ENCODE assay signal across 18 cellular contexts in the genomic region with DNA sequence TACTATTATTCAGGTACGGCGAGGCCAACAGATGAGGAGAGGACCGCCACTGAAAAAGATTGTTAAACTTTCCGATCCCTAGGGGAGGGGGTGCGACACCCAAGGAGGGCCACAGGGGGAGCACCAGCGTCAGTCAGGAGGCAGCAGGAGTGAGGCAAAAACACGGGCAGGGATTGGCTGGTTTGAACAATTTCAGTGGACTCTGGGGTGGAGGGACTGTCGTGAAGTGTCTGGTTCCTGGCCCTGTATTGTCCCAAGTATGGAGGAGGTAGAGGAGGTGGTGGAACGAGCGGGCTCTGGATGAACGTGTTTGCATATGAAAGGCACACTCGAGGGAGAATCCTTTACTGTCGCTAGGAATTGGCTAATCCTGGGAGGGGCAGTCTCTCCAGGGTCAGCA. TPM values are rescaled to one million over a fixed set of nuclear protein-coding genes. Genes with fewer than 3 reads are reported as not detected.
DNase-seq lines count a peak whose midpoint lies in the region; ATAC-seq, FAIRE-seq and TF ChIP-seq lines count a peak whose summit lies in the region.
"Had no signal": no experiment of that assay in that cellular context is flagged by ENCODE, and none has a peak within 500 bp of the region (broad histone marks: within the 10 kb centered on the region; RNA-seq: fewer than 3 reads in every experiment).

No MANE protein-coding gene starts in this region.

- H3K4me2 ChIP-seq in HepG2 (ENCODE audit: low read depth, low read length) (peak overlapping the region; percentile 90), PC-3 (ENCODE audit: low read length) (no peak overlapping the region)

- H3K9me2 ChIP-seq in PC-3 (replicated peaks; ENCODE audit: low read length) = no peaks in the 10 kb centered on the region

- H3K27me3 ChIP-seq in HepG2 (ENCODE audit: control insufficient read depth in 1 of 2, insufficient read depth in 2 of 2, low read length in 2 of 2) = peaks cover 0 to 3% of the 10 kb centered on the region in 2 experiments; a peak in 2 of 5 replicates
- no peaks in the 10 kb centered on the region for H3K27me3 ChIP-seq in right lobe of liver
- H3K27me3 ChIP-seq in PC-3 (ENCODE audit: low read length) = no peaks in the 10 kb centered on the region
- peaks cover 4% of the 10 kb centered on the region for H3K27me3 ChIP-seq in foreskin keratinocyte
- no peaks in the 10 kb centered on the region for H3K27me3 ChIP-seq in vagina
- no peaks in the 10 kb centered on the region for H3K27me3 ChIP-seq in tibial nerve
- H3K27me3 ChIP-seq: uterus had no signal

- no peaks in the 10 kb centered on the region for H3K36me3 Mint-ChIP-seq in stimulated activated effector memory CD8-positive, alpha-beta T cell treated with anti-CD3 and anti-CD28 coated beads, Interleukin-12 subunit alpha, Interleukin-12 subunit beta, amount 100 ng/mL, for 72 hours
- H3K36me3 Mint-ChIP-seq: activated naive CD8-positive, alpha-beta T cell treated with anti-CD3 and anti-CD28 coated beads, Interleukin-2, amount 10 ng/mL, durations not matched to agents 7 days and 5 days had no signal

- intact Hi-C loops in HepG2 (cut with micrococcal nuclease; ENCODE audit: unreplicated experiment) = no loop called here
- intact Hi-C loops in right lobe of liver (cut with DNase I) = no loop called here
- intact Hi-C loops in PC-3 (cut with micrococcal nuclease) = no loop called here
- intact Hi-C loops in vagina (cut with DNase I) = no loop called here

- CTCF ChIA-PET in HepG2 (lab: Yijun Ruan, JAX; ENCODE audit: low intra/inter-chr PET ratio, low total read pairs) (no interaction called here), PC-3 (lab: Charles Lee) (no interaction called here)

- peak overlapping the region; percentile 22 to 59 (median 34); a peak in 5 of 6 replicates for H3K4me3 ChIP-seq in HepG2 (replicated peaks in 1 of 3; ENCODE audit: insufficient read depth in 1 of 3, low read depth in 2 of 3, low read length in 3 of 3)
- no peak overlapping the region for H3K4me3 ChIP-seq in right lobe of liver
- no peak overlapping the region for H3K4me3 ChIP-seq in PC-3 (ENCODE audit: low read length)
- H3K4me3 ChIP-seq in vagina = no peak overlapping the region
- H3K4me3 ChIP-seq in tibial nerve = no peak overlapping the region
- H3K4me3 ChIP-seq: SK-N-MC, uterus had no signal

- in situ Hi-C loops in HepG2 (cut with HindIII; ENCODE audit: extremely low pct_ligation_motif_present, low pct_unique_long_range_greater_than_20kb) = no loop called here

- ATAC-seq in HepG2 (peak; percentile 96), right lobe of liver (no peak), PC-3 (no peak), foreskin keratinocyte (no peak), GM21515 (IDR thresholded peaks at IDR 0.05; ENCODE audit: unreplicated experiment) (no peak)
- no peak for ATAC-seq in stimulated activated effector memory CD8-positive, alpha-beta T cell treated with anti-CD3 and anti-CD28 coated beads, Interleukin-12 subunit alpha, Interleukin-12 subunit beta, amount 100 ng/mL, for 72 hours

- no peaks in the 10 kb centered on the region for H4K20me1 ChIP-seq in HepG2 (ENCODE audit: insufficient read depth, low read length)
- H4K20me1 ChIP-seq in PC-3 (ENCODE audit: low read length) = no peaks in the 10 kb centered on the region

- H3K36me3 ChIP-seq in HepG2 (replicated peaks in 1 of 2; ENCODE audit: control insufficient read depth in 1 of 2, insufficient read depth in 2 of 2, low read length in 2 of 2) = no peaks in the 10 kb centered on the region
- no peaks in the 10 kb centered on the region for H3K36me3 ChIP-seq in right lobe of liver
- no peaks in the 10 kb centered on the region for H3K36me3 ChIP-seq in PC-3 (ENCODE audit: low read depth, low read length)
- no peaks in the 10 kb centered on the region for H3K36me3 ChIP-seq in vagina
- H3K36me3 ChIP-seq in tibial nerve = no peaks in the 10 kb centered on the region
- H3K36me3 ChIP-seq: uterus had no signal

- H3K4me1 Mint-ChIP-seq in stimulated activated effector memory CD8-positive, alpha-beta T cell treated with anti-CD3 and anti-CD28 coated beads, Interleukin-12 subunit alpha, Interleukin-12 subunit beta, amount 100 ng/mL, for 72 hours = no peaks in the 10 kb centered on the region
- H3K4me1 Mint-ChIP-seq: activated B cell treated with CpG ODN at 0.5 μM for 24 hours; activated naive CD8-positive, alpha-beta T cell treated with anti-CD3 and anti-CD28 coated beads, Interleukin-2, amount 10 ng/mL, durations not matched to agents 7 days and 5 days had no signal

- no peaks in the 10 kb centered on the region for H3K9me3 ChIP-seq in HepG2 (ENCODE audit: low read length)
- H3K9me3 ChIP-seq in right lobe of liver = no peaks in the 10 kb centered on the region
- H3K9me3 ChIP-seq in PC-3 (ENCODE audit: low read length) = no peaks in the 10 kb centered on the region
- no peaks in the 10 kb centered on the region for H3K9me3 ChIP-seq in vagina
- H3K9me3 ChIP-seq in tibial nerve = no peaks in the 10 kb centered on the region
- H3K9me3 ChIP-seq: uterus had no signal

- DNase-seq in HepG2 (ENCODE audit: low spot score) (peak; percentile 65), right lobe of liver (no peak), PC-3 (no peak), foreskin keratinocyte (no peak), vagina (ENCODE audit: extremely low spot score in 2 of 2) (peak; percentile 34 to 61), tibial nerve (ENCODE audit: low spot score in 2 of 2) (no peak)
- DNase-seq in stimulated activated effector memory CD8-positive, alpha-beta T cell treated with anti-CD3 and anti-CD28 coated beads, Interleukin-12 subunit alpha, Interleukin-12 subunit beta, amount 100 ng/mL, for 72 hours (ENCODE audit: low spot score in 2 of 2) = no peak
- DNase-seq: activated B cell treated with CpG ODN at 0.5 μM for 24 hours; activated naive CD8-positive, alpha-beta T cell treated with anti-CD3 and anti-CD28 coated beads, Interleukin-2, amount 10 ng/mL, durations not matched to agents 7 days and 5 days; activated T-cell treated with anti-CD3 and anti-CD28 coated beads for 4 hours; DMS79; kidney; NCI-H1105 treated with DMSO at 0.1 percent for 48 hours; stimulated activated CD4-positive, alpha-beta T cell treated with anti-CD3 and anti-CD28 coated beads, Interleukin-2, amount 100 ng/mL, for 48 hours; uterus had no signal

- TF ChIP-seq POLR2A in HepG2 (IDR thresholded peaks at IDR 0.05; ENCODE audit: insufficient read depth in 1 of 2, low read depth in 2 of 2, low read length in 2 of 2) (no peak), right lobe of liver (IDR thresholded peaks at IDR 0.05) (no peak), vagina (IDR thresholded peaks at IDR 0.05) (no peak), tibial nerve (IDR thresholded peaks at IDR 0.05) (no peak)

- H3K79me2 ChIP-seq in HepG2 (ENCODE audit: insufficient read depth, low read length) (no peaks in the 10 kb centered on the region), PC-3 (ENCODE audit: low read length) (no peaks in the 10 kb centered on the region)

- peak; percentile 54 for FAIRE-seq in HepG2 (lab: Jason Lieb, UNC)
- FAIRE-seq: colon, kidney had no signal

- H3K9me3 Mint-ChIP-seq in stimulated activated effector memory CD8-positive, alpha-beta T cell treated with anti-CD3 and anti-CD28 coated beads, Interleukin-12 subunit alpha, Interleukin-12 subunit beta, amount 100 ng/mL, for 72 hours = no peaks in the 10 kb centered on the region
- H3K9me3 Mint-ChIP-seq: activated B cell treated with CpG ODN at 0.5 μM for 24 hours; activated naive CD8-positive, alpha-beta T cell treated with anti-CD3 and anti-CD28 coated beads, Interleukin-2, amount 10 ng/mL, durations not matched to agents 7 days and 5 days had no signal

- no peak overlapping the region for H3K27ac ChIP-seq in HepG2 (ENCODE audit: extremely low read length, insufficient read depth, low read length)
- H3K27ac ChIP-seq in right lobe of liver = no peak overlapping the region
- no peak overlapping the region for H3K27ac ChIP-seq in PC-3 (ENCODE audit: low read length)
- no peak overlapping the region for H3K27ac ChIP-seq in foreskin keratinocyte
- H3K27ac ChIP-seq in vagina = no peak overlapping the region
- H3K27ac ChIP-seq in tibial nerve = no peak overlapping the region
- H3K27ac ChIP-seq: SK-N-MC, uterus had no signal

- H3K4me3 Mint-ChIP-seq in stimulated activated effector memory CD8-positive, alpha-beta T cell treated with anti-CD3 and anti-CD28 coated beads, Interleukin-12 subunit alpha, Interleukin-12 subunit beta, amount 100 ng/mL, for 72 hours = no peak overlapping the region
- H3K4me3 Mint-ChIP-seq: activated B cell treated with CpG ODN at 0.5 μM for 24 hours; activated naive CD8-positive, alpha-beta T cell treated with anti-CD3 and anti-CD28 coated beads, Interleukin-2, amount 10 ng/mL, durations not matched to agents 7 days and 5 days had no signal

- H3K4me1 ChIP-seq in HepG2 (ENCODE audit: insufficient read depth, low read length) (peaks cover 15% of the 10 kb centered on the region), right lobe of liver (no peaks in the 10 kb centered on the region), PC-3 (ENCODE audit: insufficient read depth, low read length) (no peaks in the 10 kb centered on the region), foreskin keratinocyte (no peaks in the 10 kb centered on the region), vagina (no peaks in the 10 kb centered on the region), tibial nerve (peaks cover 0 to 8% (median 0%) of the 10 kb centered on the region in 4 donors)
- H3K4me1 ChIP-seq: uterus had no signal

- TF ChIP-seq EP300 in HepG2 (IDR thresholded peaks at IDR 0.05; ENCODE audit: low read depth in 2 of 2, low read length in 2 of 2) = no peak
- TF ChIP-seq EP300 in HepG2 (CRISPR knock-in tag; IDR thresholded peaks at IDR 0.05; ENCODE audit: borderline replicate concordance) = no peak
- TF ChIP-seq EP300 in tibial nerve (IDR thresholded peaks at IDR 0.05) = no peak

- POLR2A ChIA-PET in HepG2 (lab: Yijun Ruan, JAX) = interaction anchor here (1.1 kb wide), 1 partner anchor 33 kb away, joined by 5 read pairs; a partner anchor contains a TSS
- POLR2A ChIA-PET in PC-3 (lab: Charles Lee; ENCODE audit: unreplicated experiment) = no interaction called here

- no peak overlapping the region for H3K9ac ChIP-seq in HepG2 (ENCODE audit: insufficient read depth, low read depth, low read length)
- H3K9ac ChIP-seq in PC-3 (ENCODE audit: low read length) = no peak overlapping the region

- no peak overlapping the region for H3K27ac Mint-ChIP-seq in stimulated activated effector memory CD8-positive, alpha-beta T cell treated with anti-CD3 and anti-CD28 coated beads, Interleukin-12 subunit alpha, Interleukin-12 subunit beta, amount 100 ng/mL, for 72 hours
- H3K27ac Mint-ChIP-seq: activated B cell treated with CpG ODN at 0.5 μM for 24 hours; activated naive CD8-positive, alpha-beta T cell treated with anti-CD3 and anti-CD28 coated beads, Interleukin-2, amount 10 ng/mL, durations not matched to agents 7 days and 5 days had no signal

- H3F3A ChIP-seq in PC-3 (ENCODE audit: low read length, unreplicated experiment) = no peaks in the 10 kb centered on the region

- TF ChIP-seq RAD21 in HepG2 (CRISPR knock-in tag; IDR thresholded peaks at IDR 0.05) = 0 out of 2 replicates have a peak, but pooled peaks have one; percentile 23

- 20% methylated on average over 13 of the region's 13 CpGs for WGBS in HepG2 (ENCODE audit: low lambda C conversion rate)
- WGBS in right lobe of liver (ENCODE audit: insufficient coverage, low coverage, low lambda C conversion rate, missing lambda C conversion rate) = 70% methylated on average over 11 of the region's 13 CpGs
- 66 to 70% methylated on average over 13 of the region's 13 CpGs for WGBS in tibial nerve, 2 donors

- H2AFZ ChIP-seq in HepG2 (ENCODE audit: low read length) (peak overlapping the region; percentile 78), PC-3 (ENCODE audit: low read length) (no peak overlapping the region)

- BruUV-seq in HepG2 (replicated peaks; lab: Mats Ljungman, UMichigan) (no TSS peak), PC-3 (replicated peaks; lab: Mats Ljungman, UMichigan) (no TSS peak)

- TF ChIP-seq CTCF in HepG2 (CRISPR knock-in tag; IDR thresholded peaks at IDR 0.05) (peak; percentile 59), right lobe of liver (IDR thresholded peaks at IDR 0.05) (no peak), PC-3 (conservative IDR thresholded peaks at IDR 0.05; ENCODE audit: low read depth, low read length) (peak; percentile 41; the same call in 1 of the 2 replicates), foreskin keratinocyte (conservative IDR thresholded peaks at IDR 0.05) (peak; percentile 19), vagina (IDR thresholded peaks at IDR 0.05) (no peak), tibial nerve (IDR thresholded peaks at IDR 0.05) (no peak)

RNA-seq across cellular contexts. Expression of a gene that starts 32.5 kb away (rescaled TPM):
- total RNA-seq in HepG2 (2016; rRNA removed; fragmentation: Illumina TruSeq; extraction: Trizol) (27.6 and 29.6 TPM in 2 replicates), right lobe of liver (10 to 100 TPM; 12.7 to 17.8 (median 15.2) TPM), PC-3 (2014; rRNA removed) (28.6 and 36.2 TPM in 2 replicates), foreskin keratinocyte (17.0 and 17.1 TPM in 2 replicates), vagina (15.0 TPM), tibial nerve (10 to 100 TPM in 2 of 4 donors, 1 to 10 TPM in 2; 7.9 to 23.7 (median 9.9) TPM)
- total RNA-seq in HepG2 (2016; cell fraction: cytosol; rRNA removed; fragmentation: Illumina TruSeq; extraction: Trizol; ENCODE audit: low read depth) = 53.0 and 63.9 TPM in 2 replicates
- 21.6 and 28.6 TPM in 2 replicates for total RNA-seq in HepG2 (2016; cell fraction: insoluble cytoplasmic fraction; rRNA removed; fragmentation: Illumina TruSeq; extraction: Trizol)
- 57.1 and 61.7 TPM in 2 replicates for total RNA-seq in HepG2 (2016; cell fraction: membrane; rRNA removed; fragmentation: Illumina TruSeq; extraction: Trizol)
- total RNA-seq in HepG2 (2016; cell fraction: nucleus; rRNA removed; fragmentation: Illumina TruSeq; extraction: Trizol) = 13.6 and 16.9 TPM in 2 replicates
- polyA plus RNA-seq in HepG2 (2011; rRNA removed) (6.5 and 8.0 TPM in 2 replicates), foreskin keratinocyte (18.0 and 18.1 TPM in 2 replicates)
- polyA plus RNA-seq in HepG2 (2011; cell fraction: cytosol; rRNA removed) = 5.1 and 6.7 TPM in 2 replicates
- polyA plus RNA-seq in HepG2 (2011; cell fraction: nucleus; rRNA removed) = 2.7 and 2.9 TPM in 2 replicates
- 9.7 and 12.4 TPM in 2 replicates for polyA plus RNA-seq in HepG2 (2012)
- 115 and 150 TPM in 2 replicates for polyA plus RNA-seq in HepG2 (2016; cell fraction: cytosol; fragmentation: Illumina TruSeq; extraction: Trizol; ENCODE audit: low read depth)
- polyA plus RNA-seq in HepG2 (2016; cell fraction: insoluble cytoplasmic fraction; fragmentation: Illumina TruSeq; extraction: Trizol; ENCODE audit: low read depth) = 35.0 and 35.4 TPM in 2 replicates
- 81.5 and 91.1 TPM in 2 replicates for polyA plus RNA-seq in HepG2 (2016; cell fraction: membrane; fragmentation: Illumina TruSeq; extraction: Trizol; ENCODE audit: low read depth)
- polyA plus RNA-seq in HepG2 (2016; cell fraction: nucleus; fragmentation: Illumina TruSeq; extraction: Trizol; ENCODE audit: insufficient read depth, low read depth) = 29.5 and 30.1 TPM in 2 replicates
- polyA minus RNA-seq in HepG2 (2011; rRNA and poly(A)+ RNA removed; ENCODE audit: low replicate concordance) = 6.4 and 12.9 TPM in 2 replicates
- 5.0 and 5.7 TPM in 2 replicates for polyA minus RNA-seq in HepG2 (2011; cell fraction: cytosol; rRNA and poly(A)+ RNA removed)
- 10.2 and 13.0 TPM in 2 replicates for polyA minus RNA-seq in HepG2 (2011; cell fraction: nucleus; rRNA and poly(A)+ RNA removed)

Comparison
In these comparisons a context has a peak if more than half of its experiments do, and no peak if none do; other contexts are left out.
1. DNase-seq: peak in HepG2 (single experiment) and vagina (2 of 2); none in right lobe of liver (0 of 3), PC-3 (single experiment), foreskin keratinocyte (0 of 2), stimulated activated effector memory CD8-positive, alpha-beta T cell treated with anti-CD3 and anti-CD28 coated beads, Interleukin-12 subunit alpha, Interleukin-12 subunit beta, amount 100 ng/mL, for 72 hours (0 of 2) and tibial nerve (0 of 2).
2. H3K4me3 ChIP-seq: peak in HepG2 (3 of 3); none in right lobe of liver (0 of 3), PC-3 (single experiment), vagina (0 of 2) and tibial nerve (0 of 4).
3. CTCF ChIP-seq: peak in HepG2 (single experiment), PC-3 (single experiment) and foreskin keratinocyte (single experiment); none in right lobe of liver (0 of 4), vagina (0 of 3) and tibial nerve (0 of 5).